In the genomic region with DNA sequence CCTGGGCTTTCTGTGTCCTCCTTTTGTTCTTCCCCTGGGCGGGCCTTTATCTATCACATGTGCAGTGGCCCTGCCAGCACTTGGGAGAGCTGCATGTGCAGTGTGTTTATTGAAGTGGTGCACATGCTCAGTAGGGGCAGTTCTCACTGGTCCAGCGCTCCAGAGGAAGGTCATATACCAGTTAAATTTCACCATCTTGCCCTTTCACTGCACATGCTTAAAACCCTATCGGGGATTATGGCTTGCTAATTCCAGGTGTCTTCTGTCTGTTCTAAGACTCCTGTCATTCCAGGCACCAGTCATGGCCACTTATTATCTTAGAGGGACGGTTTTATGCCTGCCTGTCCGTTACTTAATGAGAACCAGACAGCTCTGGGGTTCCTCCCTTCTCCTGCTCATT, we compare ENCODE assay signal across 18 cellular contexts. TPM values are rescaled to one million over a fixed set of nuclear protein-coding genes. Genes with fewer than 3 reads are reported as not detected.
"Had no signal": no experiment of that assay in that cellular context is flagged by ENCODE, and none has a peak within 500 bp of the region (broad histone marks: within the 10 kb centered on the region; RNA-seq: fewer than 3 reads in every experiment).

No MANE protein-coding gene starts in this region.

- H3K36me3 ChIP-seq: cardiac muscle cell, transverse colon had no signal

- H3K9ac ChIP-seq: parathyroid adenoma had no signal

- H3K79me2 ChIP-seq: parathyroid adenoma had no signal

- H3K27ac ChIP-seq: cardiac muscle cell, gastroesophageal sphincter, left lung, parathyroid adenoma, transverse colon had no signal

- H3K27me3 ChIP-seq: cardiac muscle cell, gastroesophageal sphincter, left lung, transverse colon had no signal

- DNase-seq: activated CD4-positive, CD25-positive, alpha-beta regulatory T cell; activated gamma-delta T cell; activated naive CD8-positive, alpha-beta T cell treated with anti-CD3 and anti-CD28 coated beads, Interleukin-2, amount 10 ng/mL, durations not matched to agents 7 days and 5 days; activated T-cell treated with anti-CD3 and anti-CD28 coated beads, Interleukin-2, amount 50 U/mL, for 4 hours; left lung; mesenchymal stem cell; small intestine; T-helper 17 cell; transverse colon had no signal

- H3K9me3 ChIP-seq: gastroesophageal sphincter, left lung, transverse colon had no signal

- ATAC-seq: activated T-cell treated with anti-CD3 and anti-CD28 coated beads, Interleukin-2, amount 50 U/mL, for 4 hours; gastroesophageal sphincter; left lung; Right ventricle myocardium inferior; stimulated activated effector memory CD8-positive, alpha-beta T cell treated with anti-CD3 and anti-CD28 coated beads, Interleukin-12 subunit alpha, Interleukin-12 subunit beta, amount 100 ng/mL, for 72 hours; T-helper 17 cell had no signal

- H3K4me1 Mint-ChIP-seq: neural crest cell had no signal

- H3K27me3 Mint-ChIP-seq: activated naive CD8-positive, alpha-beta T cell treated with anti-CD3 and anti-CD28 coated beads, Interleukin-2, amount 10 ng/mL, durations not matched to agents 7 days and 5 days; T-helper 17 cell had no signal

- H3K4me3 ChIP-seq: cardiac muscle cell, gastroesophageal sphincter, left lung, transverse colon had no signal

- H3K4me1 ChIP-seq: left lung, parathyroid adenoma, transverse colon had no signal

- H3K36me3 Mint-ChIP-seq: activated naive CD8-positive, alpha-beta T cell treated with anti-CD3 and anti-CD28 coated beads, Interleukin-2, amount 10 ng/mL, durations not matched to agents 7 days and 5 days; stimulated activated effector memory CD8-positive, alpha-beta T cell treated with anti-CD3 and anti-CD28 coated beads, Interleukin-12 subunit alpha, Interleukin-12 subunit beta, amount 100 ng/mL, for 72 hours had no signal

- H2AFZ ChIP-seq: parathyroid adenoma had no signal

- H3K4me3 Mint-ChIP-seq: activated naive CD8-positive, alpha-beta T cell treated with anti-CD3 and anti-CD28 coated beads, Interleukin-2, amount 10 ng/mL, durations not matched to agents 7 days and 5 days; activated T-cell treated with anti-CD3 and anti-CD28 coated beads, Interleukin-2, amount 50 U/mL, for 4 hours; neural crest cell; stimulated activated effector memory CD8-positive, alpha-beta T cell treated with anti-CD3 and anti-CD28 coated beads, Interleukin-12 subunit alpha, Interleukin-12 subunit beta, amount 100 ng/mL, for 72 hours; T-helper 17 cell had no signal

- H3K27ac Mint-ChIP-seq: activated naive CD8-positive, alpha-beta T cell treated with anti-CD3 and anti-CD28 coated beads, Interleukin-2, amount 10 ng/mL, durations not matched to agents 7 days and 5 days; stimulated activated effector memory CD8-positive, alpha-beta T cell treated with anti-CD3 and anti-CD28 coated beads, Interleukin-12 subunit alpha, Interleukin-12 subunit beta, amount 100 ng/mL, for 72 hours; T-helper 17 cell had no signal

- H3K9me3 Mint-ChIP-seq: activated naive CD8-positive, alpha-beta T cell treated with anti-CD3 and anti-CD28 coated beads, Interleukin-2, amount 10 ng/mL, durations not matched to agents 7 days and 5 days; activated T-cell treated with anti-CD3 and anti-CD28 coated beads, Interleukin-2, amount 50 U/mL, for 4 hours; neural crest cell; stimulated activated effector memory CD8-positive, alpha-beta T cell treated with anti-CD3 and anti-CD28 coated beads, Interleukin-12 subunit alpha, Interleukin-12 subunit beta, amount 100 ng/mL, for 72 hours had no signal

RNA-seq across cellular contexts. Expression of gene ROPN1B, which starts 52.2 kb away (rescaled TPM):
- total RNA-seq: activated naive CD8-positive, alpha-beta T cell treated with anti-CD3 and anti-CD28 coated beads, Interleukin-2, amount 10 ng/mL, durations not matched to agents 7 days and 5 days; activated T-cell treated with anti-CD3 and anti-CD28 coated beads, Interleukin-2, amount 50 U/mL, for 4 hours; astrocyte; cardiac muscle cell; fibroblast of lung; gastroesophageal sphincter; renal cortical epithelial cell; T-helper 17 cell; transverse colon had no signal
